9 cellular contexts compared by ENCODE assay signal in the genomic region with DNA sequence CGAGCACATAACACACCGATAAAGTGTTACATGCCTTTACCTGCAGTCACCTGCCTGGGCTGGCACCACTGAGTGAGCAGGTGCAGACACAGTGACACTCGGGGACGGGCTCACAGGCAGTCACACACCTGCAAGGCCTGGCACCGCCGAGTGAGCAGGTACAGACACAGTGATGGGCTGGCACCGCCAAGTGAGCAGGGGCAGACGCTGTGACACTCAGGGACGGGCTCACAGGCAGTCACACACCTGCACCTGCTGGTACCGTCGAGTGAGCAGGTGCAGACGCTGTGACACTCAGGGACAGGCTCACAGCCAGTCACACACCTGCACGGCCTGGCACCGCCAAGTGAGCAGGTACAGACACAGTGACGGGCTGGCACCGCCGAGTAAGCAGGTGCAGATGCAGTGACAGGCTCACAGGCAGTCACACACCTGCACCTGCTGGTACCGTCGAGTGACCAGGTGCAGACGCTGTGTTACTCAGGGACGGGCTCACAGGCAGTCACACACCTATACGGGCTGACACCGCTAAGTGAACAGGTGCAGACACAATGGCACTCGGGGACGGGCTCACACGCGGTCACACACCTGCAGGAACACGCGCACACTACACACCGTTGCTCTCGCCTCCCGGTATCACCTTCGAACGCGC. TPM values are rescaled to one million over a fixed set of nuclear protein-coding genes. Genes with fewer than 3 reads are reported as not detected.
DNase-seq lines count a peak whose midpoint lies in the region; ATAC-seq and TF ChIP-seq lines count a peak whose summit lies in the region.
"Had no signal": no experiment of that assay in that cellular context is flagged by ENCODE, and none has a peak within 500 bp of the region (broad histone marks: within the 10 kb centered on the region; RNA-seq: fewer than 3 reads in every experiment).

No MANE protein-coding gene starts in this region.

- H3K27me3 Mint-ChIP-seq in CD4-positive, CD25-positive, alpha-beta regulatory T cell = no peaks in the 10 kb centered on the region
- H3K27me3 Mint-ChIP-seq in endodermal cell (ENCODE audit: insufficient read depth) = no peaks in the 10 kb centered on the region

- ATAC-seq in CD4-positive, CD25-positive, alpha-beta regulatory T cell (ENCODE audit: low read depth in 2 of 2) = peak; percentile 25 to 42
- peak; percentile 20 for ATAC-seq in omental fat pad (ENCODE audit: low FRiP score)

- CTCF ChIA-PET in GM10248 (lab: Yijun Ruan, JAX) = no interaction called here

- H3K9ac ChIP-seq in endodermal cell (ENCODE audit: extremely low read depth, low read length, poor library complexity, severe bottlenecking) = no peak overlapping the region

- H3K4me1 Mint-ChIP-seq in CD4-positive, CD25-positive, alpha-beta regulatory T cell = peaks cover 0 to 28% (median 3%) of the 10 kb centered on the region in 4 donors
- no peaks in the 10 kb centered on the region for H3K4me1 Mint-ChIP-seq in endodermal cell

- 91 to 94% methylated on average over 29 to 35 of the region's 35 CpGs for WGBS in endodermal cell (ENCODE audit: insufficient coverage in 1 of 2, insufficient read length in 1 of 2), 2 experiments

- peak overlapping the region; percentile 61 to 94 (median 88) for H3K4me3 Mint-ChIP-seq in CD4-positive, CD25-positive, alpha-beta regulatory T cell
- peak overlapping the region; percentile 42 for H3K4me3 Mint-ChIP-seq in endodermal cell

- no peaks in the 10 kb centered on the region for H3K36me3 ChIP-seq in CD4-positive, CD25-positive, alpha-beta regulatory T cell (ENCODE audit: control insufficient read depth, insufficient read depth, low read length)
- no peaks in the 10 kb centered on the region for H3K36me3 ChIP-seq in Peyer's patch
- no peaks in the 10 kb centered on the region for H3K36me3 ChIP-seq in endodermal cell (ENCODE audit: control insufficient read depth, insufficient read depth, low read length)

- H3K4me3 ChIP-seq in CD4-positive, CD25-positive, alpha-beta regulatory T cell (ENCODE audit: low read depth, low read length) = peak overlapping the region; percentile 59
- peak overlapping the region; percentile 33 to 63 (median 56) for H3K4me3 ChIP-seq in Peyer's patch
- H3K4me3 ChIP-seq in endodermal cell (ENCODE audit: low read length) = no peak overlapping the region

- no peak for TF ChIP-seq CTCF in Peyer's patch (IDR thresholded peaks at IDR 0.05)
- TF ChIP-seq CTCF in endodermal cell (conservative IDR thresholded peaks at IDR 0.05) = no peak
- no peak for TF ChIP-seq CTCF in omental fat pad (IDR thresholded peaks at IDR 0.05)
- TF ChIP-seq CTCF in GM10248 (IDR thresholded peaks at IDR 0.05; ENCODE audit: control extremely low read depth, extremely low read depth, low read depth, missing control alignments) = no peak

- H3K27me3 ChIP-seq in CD4-positive, CD25-positive, alpha-beta regulatory T cell (ENCODE audit: control insufficient read depth, insufficient read depth, low read length) = no peaks in the 10 kb centered on the region
- no peaks in the 10 kb centered on the region for H3K27me3 ChIP-seq in Peyer's patch
- no peaks in the 10 kb centered on the region for H3K27me3 ChIP-seq in endodermal cell (ENCODE audit: control insufficient read depth, insufficient read depth, low read length, poor library complexity, severe bottlenecking)

- POLR2A ChIA-PET in GM10248 (lab: Yijun Ruan, JAX) = no interaction called here

- TF ChIP-seq POLR2A in Peyer's patch (IDR thresholded peaks at IDR 0.05) = no peak

- H3K4me1 ChIP-seq in CD4-positive, CD25-positive, alpha-beta regulatory T cell (ENCODE audit: control insufficient read depth, insufficient read depth, low read length, poor library complexity, severe bottlenecking) = peaks cover 7% of the 10 kb centered on the region
- H3K4me1 ChIP-seq in Peyer's patch (peaks cover 0 to 10% (median 5%) of the 10 kb centered on the region in 4 donors), endodermal cell (ENCODE audit: control insufficient read depth, insufficient read depth, low read length) (no peaks in the 10 kb centered on the region)

- H3K36me3 Mint-ChIP-seq in CD4-positive, CD25-positive, alpha-beta regulatory T cell = peaks cover 3% of the 10 kb centered on the region
- H3K36me3 Mint-ChIP-seq in endodermal cell (ENCODE audit: low read depth) = no peaks in the 10 kb centered on the region

- H3K9me3 ChIP-seq in CD4-positive, CD25-positive, alpha-beta regulatory T cell (ENCODE audit: control insufficient read depth in 2 of 2, low read length in 2 of 2) = peaks cover 2 to 17% of the 10 kb centered on the region in 2 experiments
- H3K9me3 ChIP-seq in Peyer's patch (peaks cover 0 to 7% (median 2%) of the 10 kb centered on the region in 4 donors), endodermal cell (ENCODE audit: control insufficient read depth, low read length) (peaks cover 12% of the 10 kb centered on the region)

- no peak for DNase-seq in CD4-positive, CD25-positive, alpha-beta regulatory T cell
- DNase-seq in Peyer's patch (no peak), endodermal cell (no peak), omental fat pad (ENCODE audit: low spot score) (no peak), superior temporal gyrus (ENCODE audit: extremely low spot score) (no peak), hepatic stellate cell (ENCODE audit: low spot score) (no peak), GM10248 (ENCODE audit: extremely low spot score) (no peak), GM19240 (ENCODE audit: insufficient read length, low spot score) (no peak)

- H3K27ac Mint-ChIP-seq in CD4-positive, CD25-positive, alpha-beta regulatory T cell = peak overlapping the region; percentile 56 to 86 (median 79)
- H3K27ac Mint-ChIP-seq in endodermal cell = no peak overlapping the region

- peaks cover 0 to 20% (median 2%) of the 10 kb centered on the region in 7 donors for H3K9me3 Mint-ChIP-seq in CD4-positive, CD25-positive, alpha-beta regulatory T cell
- H3K9me3 Mint-ChIP-seq in endodermal cell = peaks cover 84% of the 10 kb centered on the region

- no peak overlapping the region for H3K27ac ChIP-seq in CD4-positive, CD25-positive, alpha-beta regulatory T cell (ENCODE audit: insufficient read depth, low read length, poor library complexity, severe bottlenecking)
- H3K27ac ChIP-seq in Peyer's patch = peak overlapping the region in 2 of 4 donors; percentile 35 to 57
- H3K27ac ChIP-seq in endodermal cell (ENCODE audit: low read depth, low read length) = no peak overlapping the region

RNA-seq across cellular contexts. Expression of a gene that starts 0.5 kb away (rescaled TPM):
- 0.15 TPM for total RNA-seq in CD4-positive, CD25-positive, alpha-beta regulatory T cell
- polyA plus RNA-seq in CD4-positive, CD25-positive, alpha-beta regulatory T cell = 1 to 10 TPM in 2 of 4 donors, under 1 TPM in 2; 0.60 to 5.6 (median 2.8) TPM
- 1 to 10 TPM in 3 of 4 donors, under 1 TPM in 1; 0.94 to 1.7 (median 1.2) TPM for total RNA-seq in Peyer's patch
- under 1 TPM; 0.13 to 0.42 TPM for total RNA-seq in endodermal cell
- polyA plus RNA-seq in endodermal cell (2013, experiment 1 of 2) = not detected
- not detected for polyA plus RNA-seq in endodermal cell (2013, experiment 2 of 2)
- total RNA-seq in omental fat pad = 1 to 10 TPM; 3.5 to 8.1 (median 5.9) TPM
- polyA plus RNA-seq: fibroblast of lung had no signal

RNA-seq across cellular contexts. Expression of a gene that starts 28.1 kb away (rescaled TPM):
- total RNA-seq in CD4-positive, CD25-positive, alpha-beta regulatory T cell = not detected
- polyA plus RNA-seq in CD4-positive, CD25-positive, alpha-beta regulatory T cell = under 1 TPM in 1 of 4 donors, not detected in 3; 0.45 TPM
- 1 to 10 TPM in 1 of 4 donors, not detected in 3; 2.1 TPM for total RNA-seq in Peyer's patch
- total RNA-seq in endodermal cell = under 1 TPM; 0.35 to 0.64 TPM
- 1.6 TPM for polyA plus RNA-seq in endodermal cell (2013, experiment 1 of 2)
- polyA plus RNA-seq in endodermal cell (2013, experiment 2 of 2) = 1.4 TPM
- under 1 TPM in 2 of 4 donors, not detected in 2; 0.37 to 0.48 TPM for total RNA-seq in omental fat pad
